In the genomic region with DNA sequence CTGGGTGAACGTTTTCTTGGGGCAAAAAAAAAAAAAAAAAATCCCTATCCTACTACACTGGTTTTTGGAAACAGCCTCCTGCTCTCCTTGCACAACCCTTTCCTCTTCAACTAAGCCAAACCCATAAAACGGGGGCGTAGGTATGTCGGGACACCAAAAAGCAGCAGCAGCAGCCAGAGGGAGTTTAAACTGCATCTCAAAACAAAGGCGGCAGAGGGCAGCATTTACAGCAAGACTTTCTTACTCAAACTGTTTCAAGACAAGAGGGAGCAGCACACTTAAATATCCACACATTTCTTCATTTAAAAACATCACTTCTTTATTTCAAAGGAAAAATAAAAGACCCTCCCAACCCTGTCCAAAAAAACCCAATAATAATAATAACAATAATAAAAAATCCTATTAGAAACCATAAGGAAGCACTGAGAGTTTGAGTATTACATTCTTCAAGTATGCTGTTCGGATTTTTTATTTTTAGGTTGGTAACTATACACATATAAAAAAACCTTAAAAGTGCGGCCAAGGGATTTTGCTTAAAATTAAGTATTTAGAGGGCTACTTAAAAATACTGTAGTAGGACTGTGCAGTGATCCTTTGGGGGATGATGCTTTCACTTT, we compare ENCODE assay signal across 8 cellular contexts.
DNase-seq lines count a peak whose midpoint lies in the region; ATAC-seq lines count a peak whose summit lies in the region.

No MANE protein-coding gene starts in this region.

- no peak overlapping the region for H3K4me3 Mint-ChIP-seq in memory B cell
- no peak overlapping the region for H3K4me3 Mint-ChIP-seq in stimulated activated naive B cell treated with anti-CD40 and anti-IgM and Interleukin-4, amounts not matched to agents 10 μg/mL and 1 μg/mL and 100 μg/mL, for 72 hours

- DNase-seq in NK-92 treated with Interleukin-12 subunit alpha and Interleukin-12 subunit beta, amount 100 ng/mL, for 24 hours (lab: John Stamatoyannopoulos, UW) = peak; percentile 29
- DNase-seq in NK-92 (lab: John Stamatoyannopoulos, UW; ENCODE audit: unreplicated experiment) (no peak), NCI-H2171 treated with DMSO at 0.1 percent for 48 hours (lab: John Stamatoyannopoulos, UW) (peak; percentile 61), memory B cell (ENCODE audit: low spot score in 2 of 2) (peak; percentile 45 to 54)
- DNase-seq in activated CD4-positive, alpha-beta T cell treated with anti-CD3 and anti-CD28 coated beads for 48 hours = peak; percentile 74
- peak; percentile 17 for DNase-seq in effector CD4-positive, alpha-beta T cell
- DNase-seq in stimulated activated naive B cell treated with anti-CD40 and anti-IgM and Interleukin-4, amounts not matched to agents 10 μg/mL and 1 μg/mL and 100 μg/mL, for 72 hours = peak; percentile 37

- ATAC-seq in memory B cell (ENCODE audit: low read depth) = peak; percentile 52
- ATAC-seq in stimulated activated naive B cell treated with anti-CD40 and anti-IgM and Interleukin-4, amounts not matched to agents 10 μg/mL and 1 μg/mL and 100 μg/mL, for 72 hours (replicated peaks) = peak; percentile 52 to 54
- no peak for ATAC-seq in GM18511 (IDR thresholded peaks at IDR 0.05; ENCODE audit: unreplicated experiment)

- peaks cover 5% of the 10 kb centered on the region for H3K36me3 Mint-ChIP-seq in memory B cell
- peaks cover 4 to 17% of the 10 kb centered on the region in 2 donors for H3K36me3 Mint-ChIP-seq in stimulated activated naive B cell treated with anti-CD40 and anti-IgM and Interleukin-4, amounts not matched to agents 10 μg/mL and 1 μg/mL and 100 μg/mL, for 72 hours

- H3K4me1 Mint-ChIP-seq in memory B cell = peaks cover 2% of the 10 kb centered on the region
- H3K4me1 Mint-ChIP-seq in stimulated activated naive B cell treated with anti-CD40 and anti-IgM and Interleukin-4, amounts not matched to agents 10 μg/mL and 1 μg/mL and 100 μg/mL, for 72 hours = peaks cover 6 to 12% of the 10 kb centered on the region in 2 donors

- no peak overlapping the region for H3K27ac Mint-ChIP-seq in memory B cell
- H3K27ac Mint-ChIP-seq in stimulated activated naive B cell treated with anti-CD40 and anti-IgM and Interleukin-4, amounts not matched to agents 10 μg/mL and 1 μg/mL and 100 μg/mL, for 72 hours = no peak overlapping the region

- no peaks in the 10 kb centered on the region for H3K9me3 Mint-ChIP-seq in memory B cell
- H3K9me3 Mint-ChIP-seq in stimulated activated naive B cell treated with anti-CD40 and anti-IgM and Interleukin-4, amounts not matched to agents 10 μg/mL and 1 μg/mL and 100 μg/mL, for 72 hours = no peaks in the 10 kb centered on the region

- no peaks in the 10 kb centered on the region for H3K27me3 Mint-ChIP-seq in memory B cell
- no peaks in the 10 kb centered on the region for H3K27me3 Mint-ChIP-seq in stimulated activated naive B cell treated with anti-CD40 and anti-IgM and Interleukin-4, amounts not matched to agents 10 μg/mL and 1 μg/mL and 100 μg/mL, for 72 hours
